In genomic region chr13:29428310-29428991, GRCh38 we compare ENCODE assay signal across 8 cellular contexts.
DNase-seq lines count a peak whose midpoint lies in the region; ATAC-seq and TF ChIP-seq lines count a peak whose summit lies in the region.

No MANE protein-coding gene starts in this region.

- peak; percentile 87 for DNase-seq in GM23338 (ENCODE audit: low spot score)
- no peak for DNase-seq in Peyer's patch
- peak; percentile 63 for DNase-seq in glutamatergic neuron
- DNase-seq in prostate gland (ENCODE audit: low spot score) = peak; percentile 11
- DNase-seq in KBM-7 = no peak
- no peak for DNase-seq in RKO (ENCODE audit: low spot score)
- DNase-seq in NCI-H1092 (lab: John Stamatoyannopoulos, UW) = no peak

- H3K36me3 Mint-ChIP-seq in GM23338 (ENCODE audit: low read depth) = no peaks in the 10 kb centered on the region
- H3K36me3 Mint-ChIP-seq in glutamatergic neuron (ENCODE audit: unreplicated experiment) = no peaks in the 10 kb centered on the region

- peak overlapping the region; percentile 93 for H2AFZ ChIP-seq in GM23338

- H3K4me1 ChIP-seq in GM23338 (ENCODE audit: insufficient read depth) (peaks cover 26% of the 10 kb centered on the region), Peyer's patch (peaks cover 0 to 9% (median 0%) of the 10 kb centered on the region in 4 donors), prostate gland (replicated peaks) (no peaks in the 10 kb centered on the region)

- no peaks in the 10 kb centered on the region for H3F3A ChIP-seq in GM23338 (replicated peaks; ENCODE audit: low read depth)

- H3K4me3 Mint-ChIP-seq in GM23338 (peak overlapping the region; percentile 84), glutamatergic neuron (ENCODE audit: unreplicated experiment) (peak overlapping the region; percentile 91)

- H3K9me3 Mint-ChIP-seq in GM23338 (no peaks in the 10 kb centered on the region), glutamatergic neuron (ENCODE audit: unreplicated experiment) (no peaks in the 10 kb centered on the region)

- no peak for TF ChIP-seq POLR2A in Peyer's patch (IDR thresholded peaks at IDR 0.05)
- no peak for TF ChIP-seq POLR2A in prostate gland (IDR thresholded peaks at IDR 0.05)

- in situ Hi-C loops in KBM-7 (cut with MboI; ENCODE audit: low pct_unique_long_range_greater_than_20kb, low sequenced_read_pairs) = no loop called here

- ATAC-seq in GM23338 (peak; percentile 96), HG03354 (IDR thresholded peaks at IDR 0.05; ENCODE audit: poor library complexity, severe bottlenecking, unreplicated experiment) (no peak)

- H3K27ac Mint-ChIP-seq in GM23338 = no peak overlapping the region
- H3K27ac Mint-ChIP-seq in glutamatergic neuron (ENCODE audit: unreplicated experiment) = no peak overlapping the region

- H3K27me3 Mint-ChIP-seq in GM23338 (ENCODE audit: insufficient read depth, low read depth, poor library complexity) = peaks cover 2% of the 10 kb centered on the region
- H3K27me3 Mint-ChIP-seq in glutamatergic neuron (ENCODE audit: unreplicated experiment) = no peaks in the 10 kb centered on the region

- no peaks in the 10 kb centered on the region for H3K79me2 ChIP-seq in GM23338 (replicated peaks; ENCODE audit: insufficient read depth)

- H3K4me2 ChIP-seq in GM23338 = peak overlapping the region; percentile 79

- TF ChIP-seq CTCF in GM23338 (conservative IDR thresholded peaks at IDR 0.05; ENCODE audit: low read depth in 2 of 2) (no peak), Peyer's patch (IDR thresholded peaks at IDR 0.05) (no peak), glutamatergic neuron (IDR thresholded peaks at IDR 0.05; ENCODE audit: partially characterized antibody, unreplicated experiment) (no peak), prostate gland (IDR thresholded peaks at IDR 0.05) (no peak)

- H3K4me3 ChIP-seq in GM23338 (peak overlapping the region; percentile 66), Peyer's patch (peak overlapping the region in 3 of 4 donors; percentile 7 to 24 (median 22)), prostate gland (peak overlapping the region; percentile 8 to 18)

- H3K27me3 ChIP-seq in GM23338 (ENCODE audit: insufficient read depth) = peaks cover 21% of the 10 kb centered on the region
- no peaks in the 10 kb centered on the region for H3K27me3 ChIP-seq in Peyer's patch
- H3K27me3 ChIP-seq in prostate gland (replicated peaks; ENCODE audit: insufficient read depth) = peaks cover 3% of the 10 kb centered on the region

- H3K27ac ChIP-seq in GM23338 (ENCODE audit: low read depth) (no peak overlapping the region), Peyer's patch (peak overlapping the region in 1 of 4 donors; percentile 28), prostate gland (no peak overlapping the region)

- H3K4me1 Mint-ChIP-seq in GM23338 (peaks cover 18% of the 10 kb centered on the region), glutamatergic neuron (ENCODE audit: low read depth, unreplicated experiment) (peaks cover 4% of the 10 kb centered on the region)

- no peaks in the 10 kb centered on the region for H3K9me2 ChIP-seq in GM23338 (ENCODE audit: insufficient read depth)

- 1% methylated on average over 31 of the region's 31 CpGs for WGBS in prostate gland

- intact Hi-C loops in prostate gland (cut with DNase I) = no loop called here

- H4K20me1 ChIP-seq in GM23338 (replicated peaks; ENCODE audit: insufficient read depth) = no peaks in the 10 kb centered on the region

- no peaks in the 10 kb centered on the region for H3K36me3 ChIP-seq in GM23338 (ENCODE audit: insufficient read depth)
- H3K36me3 ChIP-seq in Peyer's patch = no peaks in the 10 kb centered on the region
- no peaks in the 10 kb centered on the region for H3K36me3 ChIP-seq in prostate gland

- H3K9me3 ChIP-seq in Peyer's patch (no peaks in the 10 kb centered on the region), prostate gland (no peaks in the 10 kb centered on the region)

TF ChIP-seq in GM23338, 12 proteins besides CTCF, POLR2A, EP300 and RAD21 (continues in another document):
- no peak for TF ChIP-seq CREB1 (CRISPR knock-in tag; IDR thresholded peaks at IDR 0.05; ENCODE audit: low read depth)
- no peak for TF ChIP-seq POLR2AphosphoS5 (IDR thresholded peaks at IDR 0.05; ENCODE audit: low read depth)
- no peak for TF ChIP-seq REST (IDR thresholded peaks at IDR 0.05; ENCODE audit: unreplicated experiment)
- no peak for TF ChIP-seq ZNF331 (CRISPR knock-in tag; IDR thresholded peaks at IDR 0.05; ENCODE audit: low read depth)
- TF ChIP-seq ETS1 (IDR thresholded peaks at IDR 0.05) = no peak
- no peak for TF ChIP-seq EZH2 (IDR thresholded peaks at IDR 0.05; ENCODE audit: low read depth, unreplicated experiment)
- TF ChIP-seq ZNF114 (CRISPR knock-in tag; IDR thresholded peaks at IDR 0.05) = no peak

Comparison
In these comparisons a context has a peak if more than half of its experiments do, and no peak if none do; other contexts are left out.
1. DNase-seq: peak in GM23338 (single experiment), glutamatergic neuron (single experiment) and prostate gland (single experiment); none in Peyer's patch (0 of 3), KBM-7 (single experiment), RKO (single experiment) and NCI-H1092 (single experiment).
2. H3K4me3 ChIP-seq: peak in every context shown above with its lines; median percentile 66 in GM23338; 22 in Peyer's patch; 13 in prostate gland.